In genomic region chr13:100667894-100668293, GRCh38 we compare ENCODE assay signal across 25 cellular contexts.
"Had no signal": no experiment of that assay in that cellular context is flagged by ENCODE, and none has a peak within 500 bp of the region (broad histone marks: within the 10 kb centered on the region; RNA-seq: fewer than 3 reads in every experiment).

No MANE protein-coding gene starts in this region.

- H3K4me3 ChIP-seq: coronary artery, left ventricle myocardium inferior, pancreas, psoas muscle, SJCRH30, stomach, testis, upper lobe of left lung had no signal

- H3K4me3 Mint-ChIP-seq: activated CD4-positive, alpha-beta T cell treated with anti-CD3 and anti-CD28 coated beads, Interleukin-2, amount 10 ng/mL, durations not matched to agents 7 days and 5 days; activated CD8-positive, alpha-beta memory T cell treated with anti-CD3 and anti-CD28 coated beads, Interleukin-2, amount 10 ng/mL, durations not matched to agents 7 days and 5 days; activated CD8-positive, alpha-beta T cell treated with anti-CD3 and anti-CD28 coated beads for 36 hours; activated T-helper 1 cell treated with anti-CD3 and anti-CD28 coated beads, Interleukin-12 subunit alpha, Interleukin-12 subunit beta, Interleukin-2, Interleukin-4 antibody, amounts not matched to agents 30 ng/mL and 10 ng/mL and 1 ng/mL, durations not matched to agents 14 hours and 24 hours and 36 hours; natural killer cell had no signal

- H3K27me3 ChIP-seq: brain microvascular endothelial cell, pancreas, SJCRH30, stomach, testis, upper lobe of left lung had no signal

- ATAC-seq: activated CD8-positive, alpha-beta memory T cell treated with anti-CD3 and anti-CD28 coated beads, Interleukin-2, amount 10 ng/mL, durations not matched to agents 7 days and 5 days; activated CD8-positive, alpha-beta T cell treated with anti-CD3 and anti-CD28 coated beads for 36 hours; activated naive CD4-positive, alpha-beta T cell treated with anti-CD3 and anti-CD28 coated beads, Interleukin-2, amount 50 U/mL, for 72 hours; natural killer cell; pancreas; psoas muscle; right cardiac atrium had no signal

- H3K27me3 Mint-ChIP-seq: activated CD4-positive, alpha-beta T cell treated with anti-CD3 and anti-CD28 coated beads, Interleukin-2, amount 10 ng/mL, durations not matched to agents 7 days and 5 days; activated CD8-positive, alpha-beta memory T cell treated with anti-CD3 and anti-CD28 coated beads, Interleukin-2, amount 10 ng/mL, durations not matched to agents 7 days and 5 days; activated CD8-positive, alpha-beta T cell treated with anti-CD3 and anti-CD28 coated beads for 36 hours had no signal

- H3K27ac ChIP-seq: brain microvascular endothelial cell, coronary artery, left ventricle myocardium inferior, pancreas, psoas muscle, SJCRH30, stomach, testis, upper lobe of left lung, WERI-Rb-1 had no signal

- H3K27ac Mint-ChIP-seq: activated CD4-positive, alpha-beta T cell treated with anti-CD3 and anti-CD28 coated beads, Interleukin-2, amount 10 ng/mL, durations not matched to agents 7 days and 5 days; activated CD8-positive, alpha-beta memory T cell treated with anti-CD3 and anti-CD28 coated beads, Interleukin-2, amount 10 ng/mL, durations not matched to agents 7 days and 5 days; activated CD8-positive, alpha-beta T cell treated with anti-CD3 and anti-CD28 coated beads for 36 hours; activated T-helper 1 cell treated with anti-CD3 and anti-CD28 coated beads, Interleukin-12 subunit alpha, Interleukin-12 subunit beta, Interleukin-2, Interleukin-4 antibody, amounts not matched to agents 30 ng/mL and 10 ng/mL and 1 ng/mL, durations not matched to agents 14 hours and 24 hours and 36 hours; natural killer cell had no signal

- H3K9me3 Mint-ChIP-seq: activated CD4-positive, alpha-beta T cell treated with anti-CD3 and anti-CD28 coated beads, Interleukin-2, amount 10 ng/mL, durations not matched to agents 7 days and 5 days; activated CD8-positive, alpha-beta T cell treated with anti-CD3 and anti-CD28 coated beads for 36 hours; activated naive CD4-positive, alpha-beta T cell treated with anti-CD3 and anti-CD28 coated beads, Interleukin-2, amount 50 U/mL, for 72 hours; activated T-helper 1 cell treated with anti-CD3 and anti-CD28 coated beads, Interleukin-12 subunit alpha, Interleukin-12 subunit beta, Interleukin-2, Interleukin-4 antibody, amounts not matched to agents 30 ng/mL and 10 ng/mL and 1 ng/mL, durations not matched to agents 14 hours and 24 hours and 36 hours; natural killer cell had no signal

- DNase-seq: activated CD4-positive, alpha-beta T cell treated with anti-CD3 and anti-CD28 coated beads, Interleukin-2, amount 10 ng/mL, durations not matched to agents 7 days and 5 days; activated CD4-positive, CD25-positive, alpha-beta regulatory T cell treated with anti-CD3 and anti-CD28 coated beads, Interleukin-2, amount 50 U/mL, for 72 hours; activated CD8-positive, alpha-beta memory T cell treated with anti-CD3 and anti-CD28 coated beads, Interleukin-2, amount 10 ng/mL, durations not matched to agents 7 days and 5 days; activated CD8-positive, alpha-beta T cell treated with anti-CD3 and anti-CD28 coated beads for 36 hours; activated T-cell treated with anti-CD3 and anti-CD28 coated beads for 4 hours; brain microvascular endothelial cell; central memory CD4-positive, alpha-beta T cell; kidney; left ventricle myocardium inferior; midbrain; natural killer cell; pancreas; psoas muscle; right cardiac atrium; SJCRH30; stimulated activated CD4-positive, alpha-beta T cell treated with anti-CD3 and anti-CD28 coated beads, Interleukin-12 subunit alpha, Interleukin-12 subunit beta, amount 100 ng/mL, for 4 hours; stimulated activated CD4-positive, alpha-beta T cell treated with anti-CD3 and anti-CD28 coated beads, Interleukin-4, amount 100 ng/mL, for 4 hours; stomach; T-helper 1 cell; testis; WERI-Rb-1 had no signal
